ENCODE assay signal across 20 cellular contexts in the genomic region with DNA sequence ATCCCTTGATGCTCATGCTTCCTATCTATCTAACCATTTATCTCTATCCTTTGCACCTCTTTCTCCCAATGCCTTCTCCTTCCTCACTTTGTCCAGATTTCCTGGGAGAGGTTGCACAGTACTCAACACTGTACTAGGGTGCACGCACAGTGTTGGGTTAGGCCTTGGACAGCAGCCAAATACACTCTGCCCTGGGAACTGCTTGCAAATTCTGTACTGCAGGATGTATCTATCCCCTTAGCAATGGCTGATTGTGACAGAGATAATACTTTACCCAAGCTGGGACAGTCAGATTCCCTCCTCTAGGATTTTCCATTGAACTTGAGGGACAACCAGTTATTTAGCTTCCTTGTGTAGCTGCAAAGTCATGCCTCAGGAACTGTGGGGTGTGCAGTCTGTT.
DNase-seq lines count a peak whose midpoint lies in the region; ATAC-seq, FAIRE-seq and TF ChIP-seq lines count a peak whose summit lies in the region.
"Had no signal": no experiment of that assay in that cellular context is flagged by ENCODE, and none has a peak within 500 bp of the region (broad histone marks: within the 10 kb centered on the region; RNA-seq: fewer than 3 reads in every experiment).

No MANE protein-coding gene starts in this region.

- H3K27me3 ChIP-seq in small intestine (ENCODE audit: control insufficient read depth in 2 of 2, insufficient read depth in 2 of 2, low read length in 2 of 2): no peaks in the 10 kb centered on the region
- H3K27me3 ChIP-seq: BE2C had no signal

- H3K4me1 ChIP-seq in small intestine (ENCODE audit: control insufficient read depth in 2 of 2, insufficient read depth in 1 of 2, low read depth in 1 of 2, low read length in 1 of 2): no peaks in the 10 kb centered on the region
- H3K4me1 ChIP-seq: BE2C had no signal

- H3K4me3 ChIP-seq in choroid plexus epithelial cell (ENCODE audit: low read depth, low read length) (no peak overlapping the region), small intestine (ENCODE audit: low read depth in 1 of 2, low read length in 2 of 2) (no peak overlapping the region)

- no peak overlapping the region for H3K27ac ChIP-seq in small intestine (ENCODE audit: low read depth in 1 of 2, low read length in 1 of 2)

- FAIRE-seq in small intestine (lab: Jason Lieb, UNC): no peak
- FAIRE-seq: A204.1, GM12892, GM18507 had no signal

- H3K36me3 ChIP-seq in small intestine (ENCODE audit: control insufficient read depth in 2 of 2, insufficient read depth in 2 of 2, low read length in 2 of 2): no peaks in the 10 kb centered on the region
- H3K36me3 ChIP-seq: BE2C had no signal

- 0 to 31% (median 19%) methylated on average over 1 of the region's 1 CpG for WGBS in small intestine, 3 donors

- ATAC-seq in HG02870 (IDR thresholded peaks at IDR 0.05; ENCODE audit: unreplicated experiment): peak; percentile 27
- ATAC-seq: HCT116, Panc1 had no signal

- no peak for TF ChIP-seq CTCF in choroid plexus epithelial cell (conservative IDR thresholded peaks at IDR 0.05; ENCODE audit: low read depth, low read length)

- DNase-seq in NCI-H345 (lab: John Stamatoyannopoulos, UW): peak; percentile 7
- no peak for DNase-seq in NCI-H345 treated with DMSO at 0.1 percent for 48 hours (lab: John Stamatoyannopoulos, UW; ENCODE audit: unreplicated experiment)
- peak; percentile 2 for DNase-seq in choroid plexus epithelial cell (ENCODE audit: low read depth)
- DNase-seq in small intestine: peak; percentile 27
- DNase-seq in kidney tubule cell (ENCODE audit: low spot score): no peak
- no peak for DNase-seq in cerebellum (ENCODE audit: low spot score)
- DNase-seq: BE2C; CD4-positive, CD25-positive, alpha-beta regulatory T cell; GOT3; KBM-7; MV-4-11; NCI-H1417; NCI-H187; NCI-H510A treated with DMSO at 0.1 percent for 48 hours had no signal

- H3K9me3 ChIP-seq in small intestine (ENCODE audit: control insufficient read depth, low read depth): no peaks in the 10 kb centered on the region
- H3K9me3 ChIP-seq: BE2C had no signal

Comparison
In these comparisons a context has a peak if more than half of its experiments do, and no peak if none do; other contexts are left out.
1. DNase-seq: peak in NCI-H345 (single experiment), choroid plexus epithelial cell (single experiment) and small intestine (single experiment); none in NCI-H345 treated with DMSO at 0.1 percent for 48 hours (single experiment), kidney tubule cell (single experiment) and cerebellum (single experiment).